In genomic region chr15:81294501-81294850, GRCh38 we compare ENCODE assay signal across 1 cellular context.
TF ChIP-seq lines count a peak whose summit lies in the region.

No MANE protein-coding gene starts in this region.

TF ChIP-seq in GM12878, 131 proteins besides CTCF, POLR2A, EP300 and RAD21 (continued from another document):
- peak; percentile 36; the same call in 1 of the 2 replicates for TF ChIP-seq USF2 (IDR thresholded peaks at IDR 0.05; ENCODE audit: borderline replicate concordance, low read depth, low read length)
- no peak for TF ChIP-seq SIX5 (IDR thresholded peaks at IDR 0.05; ENCODE audit: low read depth, low read length, severe bottlenecking)
- TF ChIP-seq NR2F1 (conservative IDR thresholded peaks at IDR 0.05), result no peak; the same call in none of the 2 replicates
- no peak for TF ChIP-seq MTA2 (IDR thresholded peaks at IDR 0.05; ENCODE audit: low read depth)
- TF ChIP-seq MXI1 (IDR thresholded peaks at IDR 0.05; ENCODE audit: low read depth, low read length), result peak; percentile 57; the same call in 1 of the 2 replicates
- TF ChIP-seq RAD51 (IDR thresholded peaks at IDR 0.05), result peak; percentile 76
- no peak; the same call in none of the 2 replicates for TF ChIP-seq SMARCA5 (IDR thresholded peaks at IDR 0.05)
- TF ChIP-seq YY1 (IDR thresholded peaks at IDR 0.05; ENCODE audit: low read depth, low read length), result no peak
- TF ChIP-seq JUNB (IDR thresholded peaks at IDR 0.05), result no peak
- TF ChIP-seq TAF1 (IDR thresholded peaks at IDR 0.05; ENCODE audit: borderline replicate concordance, low read depth, low read length), result no peak
- no peak; the same call in 1 of the 2 replicates for TF ChIP-seq SMC3 (IDR thresholded peaks at IDR 0.05; ENCODE audit: borderline replicate concordance, low read length)
- no peak for TF ChIP-seq RELB (IDR thresholded peaks at IDR 0.05; ENCODE audit: low read depth)
- no peak for TF ChIP-seq NRF1 (conservative IDR thresholded peaks at IDR 0.05; ENCODE audit: low read depth, low read length)
- no peak for TF ChIP-seq BACH1 (IDR thresholded peaks at IDR 0.05; ENCODE audit: borderline replicate concordance)
- no peak for TF ChIP-seq SP1 (IDR thresholded peaks at IDR 0.05; ENCODE audit: low read depth, low read length)
- TF ChIP-seq FOXM1 (IDR thresholded peaks at IDR 0.05; ENCODE audit: low read depth, low read length), result no peak
- TF ChIP-seq MEF2A (IDR thresholded peaks at IDR 0.05; ENCODE audit: insufficient read depth, low read depth, low read length), result 0 out of 2 replicates have a peak, but pooled peaks have one; percentile 11
- 0 out of 2 replicates have a peak, but pooled peaks have one; percentile 23 for TF ChIP-seq NKRF (conservative IDR thresholded peaks at IDR 0.05)
- TF ChIP-seq TCF12 (IDR thresholded peaks at IDR 0.05; ENCODE audit: low read depth, low read length), result 0 out of 2 replicates have a peak, but pooled peaks have one; percentile 20
- no peak for TF ChIP-seq SMAD1 (IDR thresholded peaks at IDR 0.05; ENCODE audit: low read depth, partially characterized antibody)
- TF ChIP-seq LARP7 (IDR thresholded peaks at IDR 0.05), result peak; percentile 55
- peak; percentile 24 for TF ChIP-seq MYC (IDR thresholded peaks at IDR 0.05; ENCODE audit: insufficient read depth, insufficient read length, insufficient replicate concordance, low read length, severe bottlenecking)
- peak; percentile 42; the same call in 1 of the 2 replicates for TF ChIP-seq MLLT1 (IDR thresholded peaks at IDR 0.05)
- TF ChIP-seq POU2F2 (IDR thresholded peaks at IDR 0.05; ENCODE audit: borderline replicate concordance, low read depth, low read length), result 0 out of 3 replicates have a peak, but pooled peaks have one; percentile 55
- no peak for TF ChIP-seq KDM1A (IDR thresholded peaks at IDR 0.05; ENCODE audit: borderline replicate concordance)
- TF ChIP-seq ZNF384 (IDR thresholded peaks at IDR 0.05; ENCODE audit: borderline replicate concordance, low read depth, low read length), result no peak
- 0 out of 2 replicates have a peak, but pooled peaks have one; percentile 7 for TF ChIP-seq IKZF1 (conservative IDR thresholded peaks at IDR 0.05)
- no peak for TF ChIP-seq RFX5 (IDR thresholded peaks at IDR 0.05; ENCODE audit: low read depth, low read length)
- TF ChIP-seq DPF2 (IDR thresholded peaks at IDR 0.05), result no peak; the same call in 1 of the 2 replicates
- no peak for TF ChIP-seq RELA (IDR thresholded peaks at IDR 0.05; ENCODE audit: borderline replicate concordance, partially characterized antibody)
- no peak for TF ChIP-seq PKNOX1 (IDR thresholded peaks at IDR 0.05)
- TF ChIP-seq SUPT20H (IDR thresholded peaks at IDR 0.05; ENCODE audit: borderline replicate concordance, control insufficient read depth, low read depth, low read length), result no peak
- no peak for TF ChIP-seq IRF5 (IDR thresholded peaks at IDR 0.05; ENCODE audit: borderline replicate concordance)
- no peak for TF ChIP-seq ZZZ3 (IDR thresholded peaks at IDR 0.05; ENCODE audit: control insufficient read depth, insufficient read length, low read depth)
- peak; percentile 68 for TF ChIP-seq ZNF687 (IDR thresholded peaks at IDR 0.05)
- TF ChIP-seq ZBTB11 (CRISPR knock-in tag; IDR thresholded peaks at IDR 0.05), result no peak
- no peak for TF ChIP-seq ESRRA (IDR thresholded peaks at IDR 0.05; ENCODE audit: low read length)
- TF ChIP-seq TARDBP (IDR thresholded peaks at IDR 0.05; ENCODE audit: borderline replicate concordance), result no peak
- no peak for TF ChIP-seq SRF (IDR thresholded peaks at IDR 0.05; ENCODE audit: low read depth in 2 of 2, low read length in 2 of 2)
- TF ChIP-seq CHD1 (IDR thresholded peaks at IDR 0.05; ENCODE audit: low read depth, low read length), result no peak
TF ChIP-seq in GM12878: peak in this region for 15.
